ENCODE assay signal across 11 cellular contexts in genomic region chr5:172732201-172732865, GRCh38. TPM values are rescaled to one million over a fixed set of nuclear protein-coding genes. Genes with fewer than 3 reads are reported as not detected.
DNase-seq lines count a peak whose midpoint lies in the region; ATAC-seq and TF ChIP-seq lines count a peak whose summit lies in the region.
"Had no signal": no experiment of that assay in that cellular context is flagged by ENCODE, and none has a peak within 500 bp of the region (broad histone marks: within the 10 kb centered on the region; RNA-seq: fewer than 3 reads in every experiment).

No MANE protein-coding gene starts in this region.

- H3K36me3 ChIP-seq in GM23248 (ENCODE audit: low read depth) (no peaks in the 10 kb centered on the region), mammary epithelial cell (ENCODE audit: insufficient read depth, low read length) (no peaks in the 10 kb centered on the region), mucosa of stomach (ENCODE audit: control insufficient read depth, insufficient read depth, low read length) (no peaks in the 10 kb centered on the region), stomach (no peaks in the 10 kb centered on the region), SJCRH30 (no peaks in the 10 kb centered on the region)

- no peaks in the 10 kb centered on the region for H3K9me2 ChIP-seq in GM23248 (ENCODE audit: insufficient read depth)

- H2AFZ ChIP-seq in GM23248 (no peak overlapping the region; the same call in 1 of the 2 replicates), mammary epithelial cell (ENCODE audit: low read depth, low read length) (no peak overlapping the region)

- intact Hi-C loops in mammary epithelial cell (cut with micrococcal nuclease) (loop anchor here (2.0 kb wide), 1 partner anchor 68 kb away; no protein-coding TSS in a partner anchor), stomach (cut with DNase I; ENCODE audit: low total_unique reads) (no loop called here)

- no peaks in the 10 kb centered on the region for H3K9me3 ChIP-seq in GM23248 (ENCODE audit: low read depth)
- no peaks in the 10 kb centered on the region for H3K9me3 ChIP-seq in mammary epithelial cell (replicated peaks; ENCODE audit: insufficient read depth, low read length)
- no peaks in the 10 kb centered on the region for H3K9me3 ChIP-seq in mucosa of stomach (ENCODE audit: control insufficient read depth, low read length)
- H3K9me3 ChIP-seq in stomach = no peaks in the 10 kb centered on the region
- no peaks in the 10 kb centered on the region for H3K9me3 ChIP-seq in SJCRH30 (replicated peaks)

- 83 to 84% methylated on average over 12 to 14 of the region's 14 CpGs for WGBS in GM23248 (ENCODE audit: low coverage in 1 of 2, low lambda C conversion rate in 2 of 2, missing lambda C conversion rate in 2 of 2), 2 experiments
- 89% methylated on average over 12 of the region's 14 CpGs for WGBS in mammary epithelial cell (ENCODE audit: low coverage, missing lambda C conversion rate)
- 84 to 92% (median 89%) methylated on average over 5 to 14 of the region's 14 CpGs for WGBS in stomach, 5 donors

- DNase-seq in GM23248 = no peak
- DNase-seq in mammary epithelial cell = no peak
- DNase-seq in stomach = no peak
- DNase-seq in NCI-H748 treated with DMSO at 0.1 percent for 48 hours (lab: John Stamatoyannopoulos, UW) = no peak
- DNase-seq in NAMALWA (ENCODE audit: low spot score) = no peak
- no peak for DNase-seq in SJCRH30
- DNase-seq: activated CD4-positive, alpha-beta T cell treated with anti-CD3 and anti-CD28 coated beads, Interleukin-2, amount 50 U/mL, for 48 hours; AML-193; PC-3 had no signal

- no peak for TF ChIP-seq EP300 in stomach (IDR thresholded peaks at IDR 0.05)

- peaks cover 30% of the 10 kb centered on the region for H3F3A ChIP-seq in GM23248 (ENCODE audit: insufficient read depth)

- in situ Hi-C loops in GM23248 (cut with MboI) = no loop called here
- in situ Hi-C loops in mammary epithelial cell (cut with MboI; ENCODE audit: low sequenced_read_pairs in 2 of 2) = loop anchor here in 1 of 2 donors (5.0 kb wide), 1 partner anchor 40 kb away; the partner anchor contains the start of gene DUSP1

- H4K20me1 ChIP-seq in GM23248 (ENCODE audit: insufficient read depth) (no peaks in the 10 kb centered on the region), mammary epithelial cell (ENCODE audit: insufficient read depth, low read length) (no peaks in the 10 kb centered on the region)

- no TSS peak for BruUV-seq in mammary epithelial cell (replicated peaks; lab: Mats Ljungman, UMichigan)

- peak overlapping the region; percentile 54 for H3K4me2 ChIP-seq in GM23248 (ENCODE audit: unreplicated experiment)
- no peak overlapping the region for H3K4me2 ChIP-seq in mammary epithelial cell (ENCODE audit: insufficient read depth, low read depth, low read length)

- CTCF ChIA-PET in mammary epithelial cell (lab: Charles Lee; ENCODE audit: low non-redundant PET) = no interaction called here

- dilution Hi-C loops in mammary epithelial cell (cut with HindIII; ENCODE audit: low sequenced_read_pairs) = no loop called here

- H3K79me2 ChIP-seq in GM23248 (ENCODE audit: insufficient read depth) (no peaks in the 10 kb centered on the region), mammary epithelial cell (ENCODE audit: insufficient read depth, low read length) (no peaks in the 10 kb centered on the region)

- no peak for TF ChIP-seq POLR2A in stomach (IDR thresholded peaks at IDR 0.05)

- H3K27me3 ChIP-seq in GM23248 (replicated peaks; ENCODE audit: insufficient read depth) = no peaks in the 10 kb centered on the region
- no peaks in the 10 kb centered on the region for H3K27me3 ChIP-seq in mammary epithelial cell (ENCODE audit: insufficient read depth, low read length)
- H3K27me3 ChIP-seq in mucosa of stomach (ENCODE audit: control insufficient read depth, insufficient read depth, low read length) = no peaks in the 10 kb centered on the region
- H3K27me3 ChIP-seq in stomach = no peaks in the 10 kb centered on the region
- H3K27me3 ChIP-seq in SJCRH30 = peaks cover 3% of the 10 kb centered on the region; the same call in 1 of the 2 replicates

- H3K27ac ChIP-seq in GM23248 (peak overlapping the region; percentile 100), mammary epithelial cell (ENCODE audit: insufficient read depth, low read depth, low read length) (peak overlapping the region; percentile 100), stomach (peak overlapping the region; percentile 67 to 93 (median 91)), SJCRH30 (no peak overlapping the region)

- H3K9ac ChIP-seq in GM23248 = peak overlapping the region; percentile 95
- H3K9ac ChIP-seq in mammary epithelial cell (ENCODE audit: insufficient read depth, low read length) = peak overlapping the region; percentile 94
- H3K9ac ChIP-seq in mucosa of stomach (ENCODE audit: low read length) = peak overlapping the region; percentile 63

- TF ChIP-seq CTCF in mammary epithelial cell (conservative IDR thresholded peaks at IDR 0.05 in 1 of 2, IDR thresholded peaks at IDR 0.05 in 1 of 2; ENCODE audit: extremely low read depth in 1 of 2, insufficient read depth in 1 of 2, low read depth in 1 of 2, low read length in 2 of 2) (no peak), stomach (IDR thresholded peaks at IDR 0.05) (no peak)

- no peak for ATAC-seq in GM19455 (IDR thresholded peaks at IDR 0.05; ENCODE audit: unreplicated experiment)

- H3K4me1 ChIP-seq in GM23248 (ENCODE audit: insufficient read depth) = peaks cover 27% of the 10 kb centered on the region
- peaks cover 31% of the 10 kb centered on the region for H3K4me1 ChIP-seq in mammary epithelial cell (ENCODE audit: insufficient read depth, low read length)
- peaks cover 38% of the 10 kb centered on the region for H3K4me1 ChIP-seq in mucosa of stomach (ENCODE audit: control insufficient read depth, insufficient read depth, low read length)
- H3K4me1 ChIP-seq in stomach = peaks cover 24 to 51% (median 35%) of the 10 kb centered on the region in 4 donors
- peaks cover 27% of the 10 kb centered on the region; the same call in 1 of the 2 replicates for H3K4me1 ChIP-seq in SJCRH30

- H3K4me3 ChIP-seq in GM23248 (no peak overlapping the region), mammary epithelial cell (replicated peaks in 1 of 3; ENCODE audit: insufficient read depth in 1 of 3, low read depth in 2 of 3, low read length in 3 of 3) (no peak overlapping the region), mucosa of stomach (ENCODE audit: low read length) (no peak overlapping the region), stomach (no peak overlapping the region), SJCRH30 (no peak overlapping the region)

RNA-seq across cellular contexts. Expression of gene DUSP1, which starts 38.7 kb away (rescaled TPM):
- 443 and 459 TPM in 2 replicates for total RNA-seq in GM23248 (2014; rRNA removed; shearing (Covaris generic))
- polyA plus RNA-seq in GM23248 (2016; fragmentation: Nextera tagmentation; extraction: Ambion mirVana) = 264 and 269 TPM in 2 replicates
- total RNA-seq in mammary epithelial cell = 10 to 100 TPM; 20.7 to 28.8 TPM
- polyA plus RNA-seq in mammary epithelial cell = 19.1 TPM
- 22.7 TPM for polyA minus RNA-seq in mammary epithelial cell
- total RNA-seq in stomach = 100 to 1,000 TPM; 167 to 690 (median 553) TPM
- polyA plus RNA-seq in stomach = 100 to 1,000 TPM in 1 of 3 donors, 10 to 100 TPM in 2; 76.4 to 136 (median 81.9) TPM
- 18.1 and 19.4 TPM in 2 replicates for total RNA-seq in SJCRH30 (2014; rRNA removed; shearing (Covaris generic))
